In the genomic region with DNA sequence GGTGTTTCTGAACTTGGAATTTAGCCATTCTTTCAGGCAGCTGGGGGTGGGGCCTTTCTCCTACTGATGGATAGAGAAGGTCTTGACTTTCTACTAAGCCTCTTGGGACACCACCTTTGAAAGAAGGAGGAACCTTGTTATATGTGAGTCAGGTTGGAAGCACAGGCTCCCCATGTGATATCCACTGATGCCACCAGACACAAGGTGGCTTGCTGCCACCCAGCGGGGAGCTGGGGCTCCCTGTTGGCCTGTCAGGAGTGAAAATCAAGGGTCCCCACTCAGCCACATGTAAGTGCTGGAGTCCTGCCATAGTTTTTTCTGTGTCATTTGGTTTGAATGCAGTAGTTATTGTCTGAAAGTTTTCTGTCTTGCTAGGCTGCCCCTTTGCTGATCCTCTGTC, we compare ENCODE assay signal across 13 cellular contexts.
A peak's percentile ranks its signal among the peaks of the same experiment; 100 is the strongest.
DNase-seq lines count a peak whose midpoint lies in the region; ATAC-seq, FAIRE-seq and TF ChIP-seq lines count a peak whose summit lies in the region.
"Had no signal": no experiment of that assay in that cellular context is flagged by ENCODE, and none has a peak within 500 bp of the region (broad histone marks: within the 10 kb centered on the region; RNA-seq: fewer than 3 reads in every experiment).

No MANE protein-coding gene starts in this region.

- no peaks in the 10 kb centered on the region for H3K9me3 Mint-ChIP-seq in activated T-cell treated with anti-CD3 and anti-CD28 coated beads, Interleukin-2, amount 50 U/mL, for 4 hours
- H3K9me3 Mint-ChIP-seq: activated naive CD4-positive, alpha-beta T cell treated with anti-CD3 and anti-CD28 coated beads, Interleukin-2, amount 10 ng/mL, durations not matched to agents 7 days and 5 days had no signal

- H3K4me3 Mint-ChIP-seq in activated T-cell treated with anti-CD3 and anti-CD28 coated beads, Interleukin-2, amount 50 U/mL, for 4 hours, result no peak overlapping the region
- H3K4me3 Mint-ChIP-seq in T-helper 17 cell, result no peak overlapping the region
- H3K4me3 Mint-ChIP-seq: activated naive CD4-positive, alpha-beta T cell treated with anti-CD3 and anti-CD28 coated beads, Interleukin-2, amount 10 ng/mL, durations not matched to agents 7 days and 5 days; nephron progenitor cell had no signal

- no peaks in the 10 kb centered on the region for H3F3A ChIP-seq in MM.1S (ENCODE audit: insufficient read depth, low read length)

- no peak for FAIRE-seq in small intestine (lab: Jason Lieb, UNC)

- no peak overlapping the region for H3K4me3 ChIP-seq in MM.1S (ENCODE audit: low read length)
- H3K4me3 ChIP-seq in astrocyte of the spinal cord (ENCODE audit: low read depth, low read length), result no peak overlapping the region
- no peak overlapping the region for H3K4me3 ChIP-seq in small intestine (ENCODE audit: low read depth in 1 of 2, low read length in 2 of 2)
- H3K4me3 ChIP-seq: stomach had no signal

- no peaks in the 10 kb centered on the region for H3K36me3 Mint-ChIP-seq in activated T-cell treated with anti-CD3 and anti-CD28 coated beads, Interleukin-2, amount 50 U/mL, for 4 hours (ENCODE audit: insufficient read depth)
- no peaks in the 10 kb centered on the region for H3K36me3 Mint-ChIP-seq in T-helper 17 cell (ENCODE audit: low read depth)
- H3K36me3 Mint-ChIP-seq: activated naive CD4-positive, alpha-beta T cell treated with anti-CD3 and anti-CD28 coated beads, Interleukin-2, amount 10 ng/mL, durations not matched to agents 7 days and 5 days had no signal

- no peak overlapping the region for H3K9ac ChIP-seq in MM.1S (ENCODE audit: low read length)

- WGBS in small intestine, 3 donors, result 41 to 90% (median 75%) methylated on average over 1 of the region's 1 CpG

- H3K9me3 ChIP-seq in MM.1S (replicated peaks; ENCODE audit: insufficient read depth, low read length), result no peaks in the 10 kb centered on the region
- no peaks in the 10 kb centered on the region for H3K9me3 ChIP-seq in small intestine (ENCODE audit: control insufficient read depth, low read depth)
- no peaks in the 10 kb centered on the region for H3K9me3 ChIP-seq in T-helper 17 cell (ENCODE audit: control insufficient read depth, low read length, poor library complexity, severe bottlenecking)
- H3K9me3 ChIP-seq: stomach had no signal

- DNase-seq in SKM-1 treated with dmso at 0.1 percent for 144 hours (lab: John Stamatoyannopoulos, UW; ENCODE audit: unreplicated experiment) (peak; percentile 5), SKM-1 (lab: John Stamatoyannopoulos, UW; ENCODE audit: unreplicated experiment) (no peak), MM.1S (peak; percentile 84), astrocyte of the spinal cord (ENCODE audit: low read depth, low spot score) (no peak), small intestine (peak; percentile 14), epidermal melanocyte (ENCODE audit: insufficient read length, low spot score) (no peak), T-helper 17 cell (no peak)
- no peak for DNase-seq in activated T-cell treated with anti-CD3 and anti-CD28 coated beads, Interleukin-2, amount 50 U/mL, for 4 hours
- DNase-seq: activated CD4-positive, alpha-beta T cell treated with anti-CD3 and anti-CD28 coated beads for 4 hours; activated naive CD4-positive, alpha-beta T cell treated with anti-CD3 and anti-CD28 coated beads, Interleukin-2, amount 10 ng/mL, durations not matched to agents 7 days and 5 days; AML-193; nephron progenitor cell; stomach had no signal

- peaks cover 33% of the 10 kb centered on the region for H3K27me3 Mint-ChIP-seq in activated T-cell treated with anti-CD3 and anti-CD28 coated beads, Interleukin-2, amount 50 U/mL, for 4 hours (ENCODE audit: low read depth)
- peaks cover 52% of the 10 kb centered on the region for H3K27me3 Mint-ChIP-seq in T-helper 17 cell

- H3K27me3 ChIP-seq in MM.1S (replicated peaks; ENCODE audit: insufficient read depth, low read length) (no peaks in the 10 kb centered on the region), small intestine (ENCODE audit: control insufficient read depth in 2 of 2, insufficient read depth in 2 of 2, low read length in 2 of 2) (peaks cover 0 to 2% of the 10 kb centered on the region in 2 donors)

- H4K20me1 ChIP-seq in MM.1S (ENCODE audit: insufficient read depth, low read length), result no peaks in the 10 kb centered on the region

- TF ChIP-seq CTCF in MM.1S (IDR thresholded peaks at IDR 0.05; ENCODE audit: low read length), result peak; percentile 82
- peak; percentile 10 for TF ChIP-seq CTCF in astrocyte of the spinal cord (IDR thresholded peaks at IDR 0.05; ENCODE audit: low read depth, low read length)

- no peak overlapping the region for H3K4me2 ChIP-seq in MM.1S (ENCODE audit: low read depth, low read length)

- H3K4me1 ChIP-seq in MM.1S (ENCODE audit: low read length), result no peaks in the 10 kb centered on the region
- H3K4me1 ChIP-seq in small intestine (ENCODE audit: control insufficient read depth in 2 of 2, insufficient read depth in 1 of 2, low read depth in 1 of 2, low read length in 1 of 2), result no peaks in the 10 kb centered on the region

- no peaks in the 10 kb centered on the region for H3K79me2 ChIP-seq in MM.1S (ENCODE audit: low read length)

- H3K36me3 ChIP-seq in MM.1S (replicated peaks; ENCODE audit: insufficient read depth, low read length) (no peaks in the 10 kb centered on the region), small intestine (ENCODE audit: control insufficient read depth in 2 of 2, insufficient read depth in 2 of 2, low read length in 2 of 2) (no peaks in the 10 kb centered on the region)
- H3K36me3 ChIP-seq: stomach had no signal

- no peak overlapping the region for H3K27ac ChIP-seq in MM.1S (ENCODE audit: low read length)
- H3K27ac ChIP-seq in small intestine (ENCODE audit: low read depth in 1 of 2, low read length in 1 of 2), result no peak overlapping the region
- H3K27ac ChIP-seq: stomach had no signal

- no peaks in the 10 kb centered on the region for H3K4me1 Mint-ChIP-seq in activated T-cell treated with anti-CD3 and anti-CD28 coated beads, Interleukin-2, amount 50 U/mL, for 4 hours (ENCODE audit: low read depth)
- no peaks in the 10 kb centered on the region for H3K4me1 Mint-ChIP-seq in T-helper 17 cell
- H3K4me1 Mint-ChIP-seq: activated naive CD4-positive, alpha-beta T cell treated with anti-CD3 and anti-CD28 coated beads, Interleukin-2, amount 10 ng/mL, durations not matched to agents 7 days and 5 days had no signal

- no peak overlapping the region for H2AFZ ChIP-seq in MM.1S (ENCODE audit: low read length)

- in situ Hi-C loops in astrocyte of the spinal cord (cut with HindIII; ENCODE audit: low sequenced_read_pairs), result no loop called here

- no peak for ATAC-seq in activated T-cell treated with anti-CD3 and anti-CD28 coated beads, Interleukin-2, amount 50 U/mL, for 4 hours
- ATAC-seq in T-helper 17 cell, result no peak

- H3K27ac Mint-ChIP-seq in T-helper 17 cell, result no peak overlapping the region
- H3K27ac Mint-ChIP-seq: activated naive CD4-positive, alpha-beta T cell treated with anti-CD3 and anti-CD28 coated beads, Interleukin-2, amount 10 ng/mL, durations not matched to agents 7 days and 5 days; nephron progenitor cell had no signal

- no peaks in the 10 kb centered on the region for H3K9me2 ChIP-seq in MM.1S (replicated peaks; ENCODE audit: insufficient read depth, low read length)

Comparison
In these comparisons a context has a peak if more than half of its experiments do, and no peak if none do; other contexts are left out.
1. DNase-seq: peak in SKM-1 treated with dmso at 0.1 percent for 144 hours (single experiment), MM.1S (single experiment) and small intestine (single experiment); none in SKM-1 (single experiment), astrocyte of the spinal cord (single experiment), epidermal melanocyte (single experiment), activated T-cell treated with anti-CD3 and anti-CD28 coated beads, Interleukin-2, amount 50 U/mL, for 4 hours (single experiment) and T-helper 17 cell (0 of 3).